In genomic region chr1:65056234-65056633, GRCh38 we compare ENCODE assay signal across 15 cellular contexts.
DNase-seq lines count a peak whose midpoint lies in the region; ATAC-seq, FAIRE-seq and TF ChIP-seq lines count a peak whose summit lies in the region.
"Had no signal": no experiment of that assay in that cellular context is flagged by ENCODE, and none has a peak within 500 bp of the region (broad histone marks: within the 10 kb centered on the region; RNA-seq: fewer than 3 reads in every experiment).

No MANE protein-coding gene starts in this region.

- H3K9ac ChIP-seq in kidney (ENCODE audit: low read length in 2 of 2) = no peak overlapping the region

- peaks cover 32% of the 10 kb centered on the region for H3K36me3 Mint-ChIP-seq in CD4-positive, CD25-positive, alpha-beta regulatory T cell
- H3K36me3 Mint-ChIP-seq in activated CD4-positive, alpha-beta T cell treated with anti-CD3 and anti-CD28 coated beads, Interleukin-2, amount 10 ng/mL, durations not matched to agents 24 days and 14 days (ENCODE audit: low read depth) = peaks cover 18% of the 10 kb centered on the region

- no peak overlapping the region for H3K4me3 ChIP-seq in CD4-positive, CD25-positive, alpha-beta regulatory T cell (ENCODE audit: low read depth, low read length)
- H3K4me3 ChIP-seq in NB4 (ENCODE audit: low read depth, low read length) = no peak overlapping the region
- no peak overlapping the region for H3K4me3 ChIP-seq in kidney (ENCODE audit: low read length in 2 of 2)
- H3K4me3 ChIP-seq: coronary artery had no signal

- peaks cover 18 to 34% (median 23%) of the 10 kb centered on the region in 4 donors for H3K4me1 Mint-ChIP-seq in CD4-positive, CD25-positive, alpha-beta regulatory T cell
- peaks cover 6% of the 10 kb centered on the region for H3K4me1 Mint-ChIP-seq in activated CD4-positive, alpha-beta T cell treated with anti-CD3 and anti-CD28 coated beads, Interleukin-2, amount 10 ng/mL, durations not matched to agents 24 days and 14 days

- peak overlapping the region in 2 of 3 donors; percentile 12 to 21 for H3K27ac Mint-ChIP-seq in CD4-positive, CD25-positive, alpha-beta regulatory T cell
- H3K27ac Mint-ChIP-seq in activated CD4-positive, alpha-beta T cell treated with anti-CD3 and anti-CD28 coated beads, Interleukin-2, amount 10 ng/mL, durations not matched to agents 24 days and 14 days = no peak overlapping the region
- H3K27ac Mint-ChIP-seq: activated CD4-positive, alpha-beta T cell treated with anti-CD3 and anti-CD28 coated beads, Interleukin-2, amount 10 ng/mL, durations not matched to agents 7 days and 5 days; activated naive CD4-positive, alpha-beta T cell treated with anti-CD3 and anti-CD28 coated beads, Interleukin-2, amount 10 ng/mL, durations not matched to agents 7 days and 5 days had no signal

- no peak overlapping the region for H3K27ac ChIP-seq in CD4-positive, CD25-positive, alpha-beta regulatory T cell (ENCODE audit: insufficient read depth, low read length, poor library complexity, severe bottlenecking)
- H3K27ac ChIP-seq in kidney (ENCODE audit: low read depth in 2 of 2, low read length in 2 of 2) = no peak overlapping the region

- H3K4me3 Mint-ChIP-seq in CD4-positive, CD25-positive, alpha-beta regulatory T cell = no peak overlapping the region
- no peak overlapping the region for H3K4me3 Mint-ChIP-seq in activated CD4-positive, alpha-beta T cell treated with anti-CD3 and anti-CD28 coated beads, Interleukin-2, amount 10 ng/mL, durations not matched to agents 24 days and 14 days
- H3K4me3 Mint-ChIP-seq: activated CD4-positive, alpha-beta T cell treated with anti-CD3 and anti-CD28 coated beads, Interleukin-2, amount 10 ng/mL, durations not matched to agents 7 days and 5 days; activated naive CD4-positive, alpha-beta T cell treated with anti-CD3 and anti-CD28 coated beads, Interleukin-2, amount 10 ng/mL, durations not matched to agents 7 days and 5 days had no signal

- no peaks in the 10 kb centered on the region for H3K27me3 ChIP-seq in CD4-positive, CD25-positive, alpha-beta regulatory T cell (ENCODE audit: control insufficient read depth, insufficient read depth, low read length)

- H3K27me3 Mint-ChIP-seq in CD4-positive, CD25-positive, alpha-beta regulatory T cell = no peaks in the 10 kb centered on the region
- no peaks in the 10 kb centered on the region for H3K27me3 Mint-ChIP-seq in activated CD4-positive, alpha-beta T cell treated with anti-CD3 and anti-CD28 coated beads, Interleukin-2, amount 10 ng/mL, durations not matched to agents 24 days and 14 days
- H3K27me3 Mint-ChIP-seq: activated CD4-positive, alpha-beta T cell treated with anti-CD3 and anti-CD28 coated beads, Interleukin-2, amount 10 ng/mL, durations not matched to agents 7 days and 5 days; activated naive CD4-positive, alpha-beta T cell treated with anti-CD3 and anti-CD28 coated beads, Interleukin-2, amount 10 ng/mL, durations not matched to agents 7 days and 5 days had no signal

- no peak for ATAC-seq in CD4-positive, CD25-positive, alpha-beta regulatory T cell (ENCODE audit: low read depth in 2 of 2)
- ATAC-seq in left cardiac atrium (peak; percentile 29 to 54), sciatic nerve (peak; percentile 58)

- no peaks in the 10 kb centered on the region for H3K9me3 ChIP-seq in CD4-positive, CD25-positive, alpha-beta regulatory T cell (ENCODE audit: control insufficient read depth in 2 of 2, low read length in 2 of 2)
- H3K9me3 ChIP-seq in kidney (ENCODE audit: control insufficient read depth in 1 of 2, low read length in 2 of 2) = no peaks in the 10 kb centered on the region

- peaks cover 40% of the 10 kb centered on the region for H3K36me3 ChIP-seq in CD4-positive, CD25-positive, alpha-beta regulatory T cell (ENCODE audit: control insufficient read depth, insufficient read depth, low read length)
- H3K36me3 ChIP-seq in kidney (ENCODE audit: control insufficient read depth in 1 of 2, insufficient read depth in 2 of 2, low read length in 2 of 2) = peaks cover 23 to 35% of the 10 kb centered on the region in 2 donors

- DNase-seq in CD4-positive, CD25-positive, alpha-beta regulatory T cell = no peak
- DNase-seq in NB4 (ENCODE audit: low read depth) (peak; percentile 67), left cardiac atrium (no peak), sciatic nerve (ENCODE audit: low spot score) (no peak), NAMALWA (ENCODE audit: low spot score) (no peak), NCI-H1092 treated with DMSO at 0.1 percent for 48 hours (lab: John Stamatoyannopoulos, UW) (no peak), kidney (no peak)
- no peak for DNase-seq in activated CD4-positive, alpha-beta T cell treated with anti-CD3 and anti-CD28 coated beads, Interleukin-2, amount 10 ng/mL, durations not matched to agents 24 days and 14 days
- DNase-seq: activated CD4-positive, alpha-beta T cell treated with anti-CD3 and anti-CD28 coated beads, Interleukin-2, amount 10 ng/mL, durations not matched to agents 7 days and 5 days; activated naive CD4-positive, alpha-beta T cell treated with anti-CD3 and anti-CD28 coated beads, Interleukin-2, amount 10 ng/mL, durations not matched to agents 7 days and 5 days; NCI-H1930; posterior cingulate gyrus had no signal

- no peak for TF ChIP-seq POLR2A in NB4 (IDR thresholded peaks at IDR 0.05; ENCODE audit: extremely low read depth, insufficient read length)

- intact Hi-C loops in left cardiac atrium (cut with DNase I) (loop anchor here in 1 of 2 donors (10.0 kb wide), 1 partner anchor 369 kb away; the partner anchor contains the start of genes LEPR and LEPROT), sciatic nerve (cut with DNase I) (no loop called here), kidney (cut with DNase I) (loop anchor here (10.0 kb wide), 1 partner anchor 149 kb away; no protein-coding TSS in a partner anchor)
- intact Hi-C loops in activated CD4-positive, alpha-beta T cell treated with anti-CD3 and anti-CD28 coated beads, Interleukin-2, amount 10 ng/mL, durations not matched to agents 24 days and 14 days (cut with micrococcal nuclease) = no loop called here

- peaks cover 4% of the 10 kb centered on the region for H3K4me1 ChIP-seq in CD4-positive, CD25-positive, alpha-beta regulatory T cell (ENCODE audit: control insufficient read depth, insufficient read depth, low read length, poor library complexity, severe bottlenecking)
- peaks cover 0 to 8% of the 10 kb centered on the region in 2 donors for H3K4me1 ChIP-seq in kidney (ENCODE audit: control insufficient read depth in 1 of 2, insufficient read depth in 1 of 2, low read depth in 1 of 2, low read length in 2 of 2)

- no peak for FAIRE-seq in kidney (lab: Jason Lieb, UNC)
- FAIRE-seq: endothelial cell of umbilical vein, HTR-8/SVneo had no signal

- peaks cover 0 to 2% (median 0%) of the 10 kb centered on the region in 7 donors for H3K9me3 Mint-ChIP-seq in CD4-positive, CD25-positive, alpha-beta regulatory T cell
- no peaks in the 10 kb centered on the region for H3K9me3 Mint-ChIP-seq in activated CD4-positive, alpha-beta T cell treated with anti-CD3 and anti-CD28 coated beads, Interleukin-2, amount 10 ng/mL, durations not matched to agents 24 days and 14 days
- H3K9me3 Mint-ChIP-seq: activated CD4-positive, alpha-beta T cell treated with anti-CD3 and anti-CD28 coated beads, Interleukin-2, amount 10 ng/mL, durations not matched to agents 7 days and 5 days; activated naive CD4-positive, alpha-beta T cell treated with anti-CD3 and anti-CD28 coated beads, Interleukin-2, amount 10 ng/mL, durations not matched to agents 7 days and 5 days had no signal

- TF ChIP-seq CTCF in NB4 (IDR thresholded peaks at IDR 0.05; ENCODE audit: low read depth, low read length) (no peak), kidney (IDR thresholded peaks at IDR 0.05; ENCODE audit: borderline replicate concordance, extremely low read depth, insufficient read depth) (no peak)

Comparison
In these comparisons a context has a peak if more than half of its experiments do, and no peak if none do; other contexts are left out.
1. ATAC-seq: peak in left cardiac atrium (2 of 2) and sciatic nerve (single experiment); none in CD4-positive, CD25-positive, alpha-beta regulatory T cell (0 of 2).